Comparison of ENCODE assay signal across 11 cellular contexts in the genomic region with DNA sequence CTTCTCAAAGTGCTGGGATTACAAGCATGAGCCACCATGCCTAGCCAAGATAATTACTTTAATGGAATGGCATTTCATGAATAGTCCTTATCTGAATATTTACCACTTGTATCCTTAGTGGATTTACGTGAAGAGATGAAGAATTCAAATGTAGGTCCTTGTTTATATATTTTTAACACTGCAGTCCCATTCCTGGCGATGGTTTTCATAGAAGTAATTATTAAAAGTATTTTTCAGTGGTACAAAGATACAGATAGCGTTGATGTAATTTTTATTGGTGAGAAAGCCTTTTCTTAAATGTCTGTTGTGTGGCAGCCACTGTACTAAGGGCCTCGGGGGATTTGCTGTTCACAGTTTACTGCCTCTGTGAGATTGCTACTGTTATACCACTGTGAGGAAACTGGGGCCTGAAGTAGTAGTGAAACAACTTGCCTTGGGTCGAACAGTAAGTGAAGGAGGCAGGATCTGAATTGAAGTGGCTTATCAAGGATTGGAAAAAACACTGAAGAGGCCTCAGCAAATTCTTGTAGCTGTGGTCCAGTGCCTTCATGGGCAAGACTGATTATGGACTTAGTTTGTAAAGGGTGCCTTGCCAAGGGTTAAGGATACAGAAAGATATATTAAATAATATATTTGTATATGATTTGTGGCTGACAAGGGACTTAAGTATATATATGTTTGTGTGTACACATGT.
DNase-seq lines count a peak whose midpoint lies in the region; ATAC-seq lines count a peak whose summit lies in the region.
"Had no signal": no experiment of that assay in that cellular context is flagged by ENCODE, and none has a peak within 500 bp of the region (broad histone marks: within the 10 kb centered on the region; RNA-seq: fewer than 3 reads in every experiment).

No MANE protein-coding gene starts in this region.

- intact Hi-C loops in activated naive CD4-positive, alpha-beta T cell treated with anti-CD3 and anti-CD28 coated beads for 36 hours (cut with micrococcal nuclease): no loop called here

- no peak overlapping the region for H3K4me3 Mint-ChIP-seq in activated naive CD4-positive, alpha-beta T cell treated with anti-CD3 and anti-CD28 coated beads for 36 hours
- H3K4me3 Mint-ChIP-seq: CD14-positive monocyte had no signal

- no peaks in the 10 kb centered on the region for H3K36me3 Mint-ChIP-seq in activated naive CD4-positive, alpha-beta T cell treated with anti-CD3 and anti-CD28 coated beads for 36 hours (ENCODE audit: low read depth)
- H3K36me3 Mint-ChIP-seq: CD14-positive monocyte had no signal

- H3K9me3 Mint-ChIP-seq in activated naive CD4-positive, alpha-beta T cell treated with anti-CD3 and anti-CD28 coated beads for 36 hours: no peaks in the 10 kb centered on the region
- H3K9me3 Mint-ChIP-seq: CD14-positive monocyte had no signal

- no peaks in the 10 kb centered on the region for H3K4me1 Mint-ChIP-seq in activated naive CD4-positive, alpha-beta T cell treated with anti-CD3 and anti-CD28 coated beads for 36 hours (ENCODE audit: low read depth)

- peaks cover 12% of the 10 kb centered on the region for H3K27me3 Mint-ChIP-seq in activated naive CD4-positive, alpha-beta T cell treated with anti-CD3 and anti-CD28 coated beads for 36 hours (ENCODE audit: low read depth)

- peak; percentile 26 for DNase-seq in germinal center (ENCODE audit: low spot score)
- DNase-seq in hepatic stellate cell (ENCODE audit: low spot score): no peak
- no peak for DNase-seq in NOMO-1 treated with DMSO at 0.1 percent for 48 hours (lab: John Stamatoyannopoulos, UW; ENCODE audit: unreplicated experiment)
- no peak for DNase-seq in activated naive CD4-positive, alpha-beta T cell treated with anti-CD3 and anti-CD28 coated beads for 36 hours
- no peak for DNase-seq in effector CD4-positive, alpha-beta T cell
- DNase-seq: activated CD8-positive, alpha-beta memory T cell treated with anti-CD3 and anti-CD28 coated beads, Interleukin-2, amount 50 U/mL, for 4 hours; stimulated activated CD8-positive, alpha-beta memory T cell treated with anti-CD3 and anti-CD28 coated beads, Interleukin-4, amount 100 ng/mL, for 48 hours had no signal

- CTCF ChIA-PET in activated naive CD4-positive, alpha-beta T cell treated with anti-CD3 and anti-CD28 coated beads for 36 hours (lab: Charles Lee): interaction anchor here (0.6 kb wide), 1 partner anchor 374 kb away, joined by 3 read pairs; no protein-coding TSS in a partner anchor

- H3K27ac Mint-ChIP-seq in activated naive CD4-positive, alpha-beta T cell treated with anti-CD3 and anti-CD28 coated beads for 36 hours: no peak overlapping the region

- ATAC-seq in GM18511 (IDR thresholded peaks at IDR 0.05; ENCODE audit: unreplicated experiment) (peak; percentile 83), GM21723 (IDR thresholded peaks at IDR 0.05; ENCODE audit: unreplicated experiment) (peak; percentile 70), HG03280 (IDR thresholded peaks at IDR 0.05; ENCODE audit: unreplicated experiment) (peak; percentile 47)
